14 cellular contexts compared by ENCODE assay signal in the genomic region with DNA sequence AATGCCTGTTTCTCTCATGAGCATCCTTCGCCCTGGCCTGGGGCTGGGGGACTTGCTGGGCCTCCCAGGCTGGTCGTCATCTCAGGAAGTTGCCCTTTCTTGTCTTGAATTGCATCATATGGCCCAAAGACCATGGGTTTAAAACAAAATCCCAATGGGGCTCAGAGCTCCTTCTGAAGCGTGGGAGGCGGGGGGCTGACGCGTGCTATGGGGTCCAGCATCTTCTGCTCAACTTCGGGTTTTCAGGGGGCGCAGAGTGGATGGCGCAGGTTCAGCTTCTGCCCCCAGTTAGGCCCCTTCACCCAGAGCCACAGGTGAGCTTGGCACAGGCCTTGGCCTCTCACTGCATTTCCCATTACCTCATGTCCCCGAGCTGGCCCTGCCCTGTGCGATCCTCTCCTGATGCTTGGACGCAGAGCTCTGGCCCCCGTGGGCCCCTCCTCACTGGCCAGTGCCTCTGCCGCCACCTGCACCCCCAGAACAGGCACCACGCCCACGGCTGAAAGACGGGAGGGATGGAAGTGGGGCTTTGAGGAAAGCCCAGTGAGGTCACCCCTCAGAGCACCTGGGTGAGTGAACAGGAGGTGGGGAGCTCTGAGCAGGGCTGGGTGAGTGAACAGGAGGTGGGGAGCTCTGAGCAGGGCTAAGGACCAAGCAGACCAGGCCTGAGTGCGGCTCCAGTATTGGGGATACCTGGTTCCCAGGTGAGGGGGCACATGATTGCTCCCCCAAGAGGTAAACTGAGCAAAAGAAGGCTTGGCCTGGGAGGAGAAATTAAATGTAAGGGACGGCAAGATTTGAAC. TPM values are rescaled to one million over a fixed set of nuclear protein-coding genes. Genes with fewer than 3 reads are reported as not detected.
"Had no signal": no experiment of that assay in that cellular context is flagged by ENCODE, and none has a peak within 500 bp of the region (broad histone marks: within the 10 kb centered on the region; RNA-seq: fewer than 3 reads in every experiment).

No MANE protein-coding gene starts in this region.

- H3K27me3 ChIP-seq: right lobe of liver, testis had no signal

- H3K9me3 ChIP-seq: right lobe of liver, testis had no signal

- ATAC-seq: activated CD4-positive, CD25-positive, alpha-beta regulatory T cell treated with anti-CD3 and anti-CD28 coated beads, Interleukin-2, amount 50 U/mL, for 24 hours; esophagus mucosa; left lung; natural killer cell treated with Interleukin-12 subunit alpha and Interleukin-12 subunit beta and Interleukin-15 and Interleukin-18, amount 100 ng/mL, for 72 hours; right lobe of liver; T-cell had no signal

- H3K4me3 ChIP-seq: left lung, right lobe of liver, smooth muscle cell, testis had no signal

- H3K36me3 ChIP-seq: left lung, right lobe of liver had no signal

- H3K4me1 ChIP-seq: left lung, right lobe of liver had no signal

- H3K4me2 ChIP-seq: smooth muscle cell had no signal

- H3K27ac ChIP-seq: left lung, right lobe of liver, testis had no signal

- DNase-seq: activated effector memory CD4-positive, alpha-beta T cell treated with anti-CD3 and anti-CD28 coated beads, Interleukin-2, amount 50 U/mL, for 16 hours; amniotic stem cell; caudate nucleus; left lung; occipital lobe; right lobe of liver; T-cell; T1000 had no signal

RNA-seq across cellular contexts. Expression of gene NKD2, which starts 59.9 kb away (rescaled TPM):
- polyA plus RNA-seq: keratinocyte had no signal
